In genomic region chr12:6939187-6939540, GRCh38 we compare ENCODE assay signal across 15 cellular contexts. TPM values are rescaled to one million over a fixed set of nuclear protein-coding genes. Genes with fewer than 3 reads are reported as not detected.
A peak's percentile ranks its signal among the peaks of the same experiment; 100 is the strongest.
DNase-seq lines count a peak whose midpoint lies in the region; ATAC-seq and TF ChIP-seq lines count a peak whose summit lies in the region.
"Had no signal": no experiment of that assay in that cellular context is flagged by ENCODE, and none has a peak within 500 bp of the region (broad histone marks: within the 10 kb centered on the region; RNA-seq: fewer than 3 reads in every experiment).

No MANE protein-coding gene starts in this region.

- H3K4me3 Mint-ChIP-seq in activated naive CD4-positive, alpha-beta T cell treated with anti-CD3 and anti-CD28 coated beads, Interleukin-2, amount 10 ng/mL, durations not matched to agents 7 days and 5 days = peak overlapping the region; percentile 13
- H3K4me3 Mint-ChIP-seq in activated T-helper 17 cell treated with anti-CD3 and anti-CD28 coated beads, Interleukin-2, amount 50 U/mL, for 72 hours = peak overlapping the region; percentile 89

- CTCF ChIA-PET in activated naive CD4-positive, alpha-beta T cell treated with anti-CD3 and anti-CD28 coated beads, Interleukin-2, amount 10 ng/mL, durations not matched to agents 7 days and 5 days (lab: Charles Lee) = interaction anchor here (0.8 to 16.3 kb wide), 4 partner anchors 10 to 22 kb away, joined by 3 to 491 read pairs (median 20); partner anchors contain the start of gene PTPN6

- TF ChIP-seq CTCF in lower lobe of right lung (IDR thresholded peaks at IDR 0.05) (no peak), transverse colon (IDR thresholded peaks at IDR 0.05) (no peak)

- H3K4me3 ChIP-seq in lower lobe of right lung = no peak overlapping the region
- H3K4me3 ChIP-seq in transverse colon = no peak overlapping the region

- no peak for TF ChIP-seq POLR2A in transverse colon (IDR thresholded peaks at IDR 0.05)

- H3K9me3 ChIP-seq in lower lobe of right lung = no peaks in the 10 kb centered on the region
- H3K9me3 ChIP-seq in transverse colon = no peaks in the 10 kb centered on the region
- H3K9me3 ChIP-seq: right atrium auricular region, tibial artery had no signal

- ATAC-seq in activated T-helper 17 cell treated with anti-CD3 and anti-CD28 coated beads, Interleukin-2, amount 50 U/mL, for 72 hours (replicated peaks) = no peak
- ATAC-seq in lower lobe of right lung (no peak), GM18858 (IDR thresholded peaks at IDR 0.05; ENCODE audit: unreplicated experiment) (no peak), GM18867 (IDR thresholded peaks at IDR 0.05; ENCODE audit: unreplicated experiment) (no peak), HG02981 (IDR thresholded peaks at IDR 0.05; ENCODE audit: unreplicated experiment) (no peak)

- H3K4me1 Mint-ChIP-seq in activated naive CD4-positive, alpha-beta T cell treated with anti-CD3 and anti-CD28 coated beads, Interleukin-2, amount 10 ng/mL, durations not matched to agents 7 days and 5 days = peaks cover 53% of the 10 kb centered on the region
- peaks cover 29% of the 10 kb centered on the region for H3K4me1 Mint-ChIP-seq in activated T-helper 17 cell treated with anti-CD3 and anti-CD28 coated beads, Interleukin-2, amount 50 U/mL, for 72 hours

- peak overlapping the region; percentile 92 for H3K27ac ChIP-seq in lower lobe of right lung
- H3K27ac ChIP-seq in transverse colon = peak overlapping the region; percentile 90 to 99 (median 96)

- H3K9me3 Mint-ChIP-seq in activated naive CD4-positive, alpha-beta T cell treated with anti-CD3 and anti-CD28 coated beads, Interleukin-2, amount 10 ng/mL, durations not matched to agents 7 days and 5 days = no peaks in the 10 kb centered on the region
- H3K9me3 Mint-ChIP-seq in activated T-helper 17 cell treated with anti-CD3 and anti-CD28 coated beads, Interleukin-2, amount 50 U/mL, for 72 hours = no peaks in the 10 kb centered on the region

- H3K36me3 Mint-ChIP-seq in activated naive CD4-positive, alpha-beta T cell treated with anti-CD3 and anti-CD28 coated beads, Interleukin-2, amount 10 ng/mL, durations not matched to agents 7 days and 5 days = peaks cover 31% of the 10 kb centered on the region
- H3K36me3 Mint-ChIP-seq in activated T-helper 17 cell treated with anti-CD3 and anti-CD28 coated beads, Interleukin-2, amount 50 U/mL, for 72 hours (ENCODE audit: low read depth) = peaks cover 84% of the 10 kb centered on the region

- peaks cover 56% of the 10 kb centered on the region for H3K4me1 ChIP-seq in lower lobe of right lung
- H3K4me1 ChIP-seq in transverse colon = peaks cover 12 to 45% (median 32%) of the 10 kb centered on the region in 4 donors

- no peak for DNase-seq in activated naive CD4-positive, alpha-beta T cell treated with anti-CD3 and anti-CD28 coated beads, Interleukin-2, amount 10 ng/mL, durations not matched to agents 7 days and 5 days
- DNase-seq in activated naive CD4-positive, alpha-beta T cell (lab: John Stamatoyannopoulos, UW) = no peak
- DNase-seq in lower lobe of right lung (no peak), transverse colon (no peak)
- DNase-seq: amniotic stem cell, NCI-H1105, NCI-H526 treated with DMSO at 0.1 percent for 48 hours, SIG-M5, tibial artery had no signal

- TF ChIP-seq EP300 in transverse colon (IDR thresholded peaks at IDR 0.05; ENCODE audit: low read depth) = no peak

- WGBS in transverse colon (ENCODE audit: low coverage in 1 of 2), 2 donors = 67 to 83% methylated on average over 1 to 2 of the region's 2 CpGs

- peaks cover 56% of the 10 kb centered on the region for H3K36me3 ChIP-seq in lower lobe of right lung
- peaks cover 0 to 8% (median 0%) of the 10 kb centered on the region in 4 donors for H3K36me3 ChIP-seq in transverse colon

- in situ Hi-C loops in transverse colon (cut with MboI; ENCODE audit: low pct_ligation_motif_present in 1 of 4, low pct_unique_long_range_greater_than_20kb in 1 of 4, low sequenced_read_pairs in 3 of 4) = loop anchor here in 2 of 4 donors (25.0 kb wide), 1 partner anchor 173 kb away; the partner anchor contains the start of gene C1RL (in 2 of the 2)

- H3K27me3 Mint-ChIP-seq in activated naive CD4-positive, alpha-beta T cell treated with anti-CD3 and anti-CD28 coated beads, Interleukin-2, amount 10 ng/mL, durations not matched to agents 7 days and 5 days = no peaks in the 10 kb centered on the region
- no peaks in the 10 kb centered on the region for H3K27me3 Mint-ChIP-seq in activated T-helper 17 cell treated with anti-CD3 and anti-CD28 coated beads, Interleukin-2, amount 50 U/mL, for 72 hours

- H3K27ac Mint-ChIP-seq in activated naive CD4-positive, alpha-beta T cell treated with anti-CD3 and anti-CD28 coated beads, Interleukin-2, amount 10 ng/mL, durations not matched to agents 7 days and 5 days = peak overlapping the region; percentile 86
- H3K27ac Mint-ChIP-seq in activated T-helper 17 cell treated with anti-CD3 and anti-CD28 coated beads, Interleukin-2, amount 50 U/mL, for 72 hours = peak overlapping the region; percentile 81

- H3K27me3 ChIP-seq in lower lobe of right lung (ENCODE audit: low read depth) = no peaks in the 10 kb centered on the region
- no peaks in the 10 kb centered on the region for H3K27me3 ChIP-seq in transverse colon
- H3K27me3 ChIP-seq: right atrium auricular region, tibial artery had no signal

- intact Hi-C loops in lower lobe of right lung (cut with DNase I) (no loop called here), transverse colon (cut with DNase I; ENCODE audit: low total_unique reads) (loop anchor here (5.0 kb wide), 1 partner anchor 67 kb away; the partner anchor contains the start of gene SPSB2)

RNA-seq across cellular contexts. Expression of gene RNU7-1, which starts 4.5 kb away (rescaled TPM):
- total RNA-seq in activated T-helper 17 cell treated with anti-CD3 and anti-CD28 coated beads, Interleukin-2, amount 50 U/mL, for 72 hours = not detected
- total RNA-seq in lower lobe of right lung = not detected
- not detected for total RNA-seq in transverse colon
- total RNA-seq: lung microvascular endothelial cell, right atrium auricular region had no signal

RNA-seq across cellular contexts. Expression of gene C12orf57, which starts 4.7 kb away (rescaled TPM):
- 100 to 1,000 TPM; 192 to 307 TPM for total RNA-seq in activated T-helper 17 cell treated with anti-CD3 and anti-CD28 coated beads, Interleukin-2, amount 50 U/mL, for 72 hours
- total RNA-seq in lower lobe of right lung = 181 TPM
- 100 to 1,000 TPM; 303 to 452 (median 386) TPM for total RNA-seq in transverse colon

RNA-seq across cellular contexts. Expression of gene ATN1, which starts 11.4 kb away (rescaled TPM):
- 10 to 100 TPM; 34.0 to 62.3 TPM for total RNA-seq in activated T-helper 17 cell treated with anti-CD3 and anti-CD28 coated beads, Interleukin-2, amount 50 U/mL, for 72 hours
- total RNA-seq in lower lobe of right lung (123 TPM), transverse colon (100 to 1,000 TPM in 2 of 4 donors, 10 to 100 TPM in 2; 59.1 to 160 (median 112) TPM)

RNA-seq across cellular contexts. Expression of gene PTPN6, which starts 12.0 kb away (rescaled TPM):
- 100 to 1,000 TPM; 134 to 223 TPM for total RNA-seq in activated T-helper 17 cell treated with anti-CD3 and anti-CD28 coated beads, Interleukin-2, amount 50 U/mL, for 72 hours
- total RNA-seq in lower lobe of right lung = 209 TPM
- 10 to 100 TPM; 21.7 to 49.0 (median 36.1) TPM for total RNA-seq in transverse colon

RNA-seq across cellular contexts. Expression of gene ENO2, which starts 24.8 kb away (rescaled TPM):
- total RNA-seq in activated T-helper 17 cell treated with anti-CD3 and anti-CD28 coated beads, Interleukin-2, amount 50 U/mL, for 72 hours = 100 to 1,000 TPM; 234 to 858 TPM
- 41.9 TPM for total RNA-seq in lower lobe of right lung
- total RNA-seq in transverse colon = 10 to 100 TPM in 2 of 4 donors, 1 to 10 TPM in 2; 7.2 to 14.1 (median 9.6) TPM
